In the genomic region with DNA sequence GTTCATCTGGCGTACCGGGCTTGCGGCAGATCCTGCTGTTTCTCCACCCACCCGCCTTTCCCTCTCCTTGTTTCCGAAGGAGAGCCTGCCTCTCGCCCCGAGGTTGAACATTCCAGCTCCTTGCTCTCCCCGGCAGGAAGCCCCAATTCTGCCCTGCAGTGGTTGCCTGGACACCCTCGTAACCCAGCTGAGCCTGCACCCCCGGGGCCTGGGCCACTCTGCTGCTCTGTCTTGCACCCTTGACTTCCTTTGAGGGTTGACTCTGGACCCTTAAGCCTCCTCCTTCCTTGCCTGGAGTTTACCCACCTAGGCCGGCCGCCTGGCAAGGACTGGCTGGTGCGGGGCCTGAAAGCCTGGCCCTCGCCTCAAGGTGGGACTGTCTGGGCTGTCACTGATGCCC, we compare ENCODE assay signal across 18 cellular contexts.
"Had no signal": no experiment of that assay in that cellular context is flagged by ENCODE, and none has a peak within 500 bp of the region (broad histone marks: within the 10 kb centered on the region; RNA-seq: fewer than 3 reads in every experiment).

No MANE protein-coding gene starts in this region.

- H3K4me3 ChIP-seq: body of pancreas, left lung, psoas muscle, skin epidermis, stomach had no signal

- DNase-seq: activated CD4-positive, alpha-beta T cell treated with anti-CD3 and anti-CD28 coated beads for 36 hours; activated CD4-positive, alpha-beta T cell treated with anti-CD3 and anti-CD28 coated beads, Interleukin-2, amount 50 U/mL, for 48 hours; foreskin fibroblast; glutamatergic neuron; hippocampal formation; islet precursor cell; midbrain; nephron progenitor cell; psoas muscle; stimulated activated CD4-positive, alpha-beta T cell treated with anti-CD3 and anti-CD28 coated beads, Interleukin-15, amount 100 ng/mL, for 24 hours; stimulated activated CD4-positive, alpha-beta T cell treated with anti-CD3 and anti-CD28 coated beads, Interleukin-2, amount 100 ng/mL, for 48 hours; stomach had no signal

- H3K27ac ChIP-seq: psoas muscle had no signal

- H3K27ac Mint-ChIP-seq: activated CD4-positive, alpha-beta T cell treated with anti-CD3 and anti-CD28 coated beads for 36 hours; activated naive CD8-positive, alpha-beta T cell; activated T-helper 1 cell treated with anti-CD3 and anti-CD28 coated beads, Interleukin-12 subunit alpha, Interleukin-12 subunit beta, Interleukin-2, Interleukin-4 antibody, amounts not matched to agents 30 ng/mL and 10 ng/mL and 1 ng/mL, durations not matched to agents 14 hours and 24 hours and 36 hours; nephron progenitor cell; T-helper 2 cell treated with Interferon-gamma antibody and Interleukin-4, amounts not matched to agents 5 μg/mL and 100 μg/mL, for 36 hours had no signal

- H3K36me3 Mint-ChIP-seq: activated naive CD8-positive, alpha-beta T cell had no signal

- H3K4me1 ChIP-seq: body of pancreas had no signal

- H3K27me3 ChIP-seq: body of pancreas, left lung, stomach had no signal

- H3K4me3 Mint-ChIP-seq: activated CD4-positive, alpha-beta T cell treated with anti-CD3 and anti-CD28 coated beads for 36 hours; activated naive CD8-positive, alpha-beta T cell; activated T-helper 1 cell treated with anti-CD3 and anti-CD28 coated beads, Interleukin-12 subunit alpha, Interleukin-12 subunit beta, Interleukin-2, Interleukin-4 antibody, amounts not matched to agents 30 ng/mL and 10 ng/mL and 1 ng/mL, durations not matched to agents 14 hours and 24 hours and 36 hours; nephron progenitor cell; T-helper 2 cell treated with Interferon-gamma antibody and Interleukin-4, amounts not matched to agents 5 μg/mL and 100 μg/mL, for 36 hours had no signal

- H3K9me3 ChIP-seq: body of pancreas, left lung, stomach had no signal

- H3K36me3 ChIP-seq: left lung, stomach had no signal

- ATAC-seq: activated CD4-positive, alpha-beta T cell treated with anti-CD3 and anti-CD28 coated beads for 36 hours; body of pancreas; psoas muscle had no signal
